In genomic region chr5:141604318-141604717, GRCh38 we compare ENCODE assay signal across 8 cellular contexts. TPM values are rescaled to one million over a fixed set of nuclear protein-coding genes. Genes with fewer than 3 reads are reported as not detected.
A peak's percentile ranks its signal among the peaks of the same experiment; 100 is the strongest.
DNase-seq lines count a peak whose midpoint lies in the region; ATAC-seq and TF ChIP-seq lines count a peak whose summit lies in the region.

No MANE protein-coding gene starts in this region.

- H3K27me3 ChIP-seq in body of pancreas (no peaks in the 10 kb centered on the region), left lung (no peaks in the 10 kb centered on the region), upper lobe of right lung (no peaks in the 10 kb centered on the region)

- no peaks in the 10 kb centered on the region for H3K9me3 ChIP-seq in body of pancreas
- no peaks in the 10 kb centered on the region for H3K9me3 ChIP-seq in left lung
- no peaks in the 10 kb centered on the region for H3K9me3 ChIP-seq in upper lobe of right lung

- TF ChIP-seq CTCF in body of pancreas (IDR thresholded peaks at IDR 0.05) (no peak), left lung (IDR thresholded peaks at IDR 0.05) (no peak), upper lobe of right lung (IDR thresholded peaks at IDR 0.05) (no peak)

- DNase-seq in GM04504 (ENCODE audit: low read depth) (peak; percentile 92), NCI-H226 (peak; percentile 96), body of pancreas (peak in 3 of 4 donors; percentile 28 to 75 (median 37)), left lung (peak in 1 of 2 donors; percentile 74), upper lobe of right lung (no peak), NCI-H2029 treated with DMSO at 0.1 percent for 48 hours (lab: John Stamatoyannopoulos, UW) (no peak)

- 68 to 69% methylated on average over 3 of the region's 3 CpGs for WGBS in body of pancreas, 2 donors

- ATAC-seq in body of pancreas (peak; percentile 51), left lung (peak; percentile 85), upper lobe of right lung (peak; percentile 94), GM18858 (IDR thresholded peaks at IDR 0.05; ENCODE audit: unreplicated experiment) (no peak), GM18861 (IDR thresholded peaks at IDR 0.05; ENCODE audit: unreplicated experiment) (no peak)

- H3K27ac ChIP-seq in body of pancreas (peak overlapping the region in 1 of 4 donors; percentile 62), left lung (peak overlapping the region; percentile 68 to 93), upper lobe of right lung (peak overlapping the region; percentile 80)

- intact Hi-C loops in body of pancreas (cut with DNase I), result no loop called here
- intact Hi-C loops in left lung (cut with DNase I), result no loop called here
- intact Hi-C loops in upper lobe of right lung (cut with DNase I), result no loop called here

- TF ChIP-seq POLR2A in body of pancreas (IDR thresholded peaks at IDR 0.05), result no peak

- peaks cover 47% of the 10 kb centered on the region for H3K4me1 ChIP-seq in body of pancreas
- H3K4me1 ChIP-seq in left lung, result peaks cover 9 to 99% of the 10 kb centered on the region in 2 donors
- peaks cover 78% of the 10 kb centered on the region for H3K4me1 ChIP-seq in upper lobe of right lung

- H3K4me3 ChIP-seq in body of pancreas (no peak overlapping the region), left lung (no peak overlapping the region), upper lobe of right lung (no peak overlapping the region)

- H3K36me3 ChIP-seq in body of pancreas (replicated peaks in 1 of 2; ENCODE audit: insufficient read depth in 1 of 2, low read depth in 2 of 2) (no peaks in the 10 kb centered on the region), left lung (no peaks in the 10 kb centered on the region), upper lobe of right lung (no peaks in the 10 kb centered on the region)

RNA-seq across cellular contexts. Expression of gene DIAPH1, which starts 14.5 kb away (rescaled TPM):
- 10 to 100 TPM; 28.3 to 47.0 TPM for total RNA-seq in body of pancreas
- total RNA-seq in left lung, result 100 to 1,000 TPM; 122 to 137 TPM
- total RNA-seq in upper lobe of right lung, result 118 TPM

RNA-seq across cellular contexts. Expression of gene HDAC3, which starts 32.3 kb away (rescaled TPM):
- total RNA-seq in body of pancreas (10 to 100 TPM; 42.8 to 63.8 TPM), left lung (10 to 100 TPM; 41.2 to 50.0 TPM), upper lobe of right lung (42.1 TPM)

RNA-seq across cellular contexts. Expression of gene RELL2, which starts 32.5 kb away (rescaled TPM):
- 1 to 10 TPM; 2.9 to 8.9 TPM for total RNA-seq in body of pancreas
- 1 to 10 TPM; 2.6 to 6.3 TPM for total RNA-seq in left lung
- 6.1 TPM for total RNA-seq in upper lobe of right lung

RNA-seq across cellular contexts. Expression of gene FCHSD1, which starts 46.9 kb away (rescaled TPM):
- total RNA-seq in body of pancreas (10 to 100 TPM; 34.8 to 40.9 TPM), left lung (10 to 100 TPM; 18.0 to 18.7 TPM), upper lobe of right lung (13.6 TPM)

Comparison
In these comparisons a context has a peak if more than half of its experiments do, and no peak if none do; other contexts are left out.
1. DNase-seq: peak in GM04504 (single experiment), NCI-H226 (single experiment) and body of pancreas (3 of 4); none in upper lobe of right lung (single experiment) and NCI-H2029 treated with DMSO at 0.1 percent for 48 hours (single experiment).
2. ATAC-seq: peak in body of pancreas (single experiment), left lung (single experiment) and upper lobe of right lung (single experiment); none in GM18858 (single experiment) and GM18861 (single experiment).